1 cellular context compared by ENCODE assay signal in genomic region chr13:26449063-26449848, GRCh38.
TF ChIP-seq lines count a peak whose summit lies in the region.

No MANE protein-coding gene starts in this region.

TF ChIP-seq in HepG2, 621 proteins besides CTCF, POLR2A, EP300 and RAD21:
- TF ChIP-seq ZNF780A (CRISPR knock-in tag; IDR thresholded peaks at IDR 0.05) (no peak), STAG1 (CRISPR knock-in tag; IDR thresholded peaks at IDR 0.05) (peak; percentile 26; the same call in 1 of the 2 replicates), TSC22D2 (CRISPR knock-in tag; IDR thresholded peaks at IDR 0.05; ENCODE audit: borderline replicate concordance) (no peak), TBP (CRISPR knock-in tag; IDR thresholded peaks at IDR 0.05) (no peak), BCL6 (CRISPR knock-in tag; IDR thresholded peaks at IDR 0.05) (peak; percentile 69)
